15 cellular contexts compared by ENCODE assay signal in genomic region chr3:30492581-30493192, GRCh38.
DNase-seq lines count a peak whose midpoint lies in the region; ATAC-seq and TF ChIP-seq lines count a peak whose summit lies in the region.
"Had no signal": no experiment of that assay in that cellular context is flagged by ENCODE, and none has a peak within 500 bp of the region (broad histone marks: within the 10 kb centered on the region; RNA-seq: fewer than 3 reads in every experiment).

No MANE protein-coding gene starts in this region.

- no peak for TF ChIP-seq POLR2A in IMR-90 (IDR thresholded peaks at IDR 0.05; ENCODE audit: low read depth, low read length)

- dilution Hi-C loops in IMR-90 (cut with HindIII; ENCODE audit: low sequenced_read_pairs, unreplicated experiment) = no loop called here

- no peak for TF ChIP-seq RAD21 in IMR-90 (IDR thresholded peaks at IDR 0.05; ENCODE audit: low read length)

- POLR2A ChIA-PET in IMR-90 (lab: Charles Lee; ENCODE audit: unreplicated experiment) = no interaction called here

- in situ Hi-C loops in IMR-90 (cut with MboI; ENCODE audit: low sequenced_read_pairs) (no loop called here), KBM-7 (cut with MboI; ENCODE audit: low pct_unique_long_range_greater_than_20kb, low sequenced_read_pairs) (no loop called here)

- peak overlapping the region; percentile 44; the same call in 1 of the 2 replicates for H4K5ac ChIP-seq in IMR-90 (ENCODE audit: low read depth, low read length)

- H3K4me1 ChIP-seq in ACC112 (ENCODE audit: control insufficient read depth, insufficient read depth, low read length, unreplicated experiment) (peaks cover 54% of the 10 kb centered on the region), IMR-90 (ENCODE audit: control insufficient read depth, insufficient read depth, low read length) (peaks cover 16% of the 10 kb centered on the region), osteoblast (ENCODE audit: insufficient read depth, low read length) (peaks cover 50% of the 10 kb centered on the region)
- H3K4me1 ChIP-seq: body of pancreas, Caco-2 had no signal

- no peak overlapping the region for H3K9ac ChIP-seq in IMR-90 (ENCODE audit: low read depth, low read length)

- no peak overlapping the region; the same call in 1 of the 2 replicates for H3K23ac ChIP-seq in IMR-90 (ENCODE audit: low read depth, low read length)

- H3K56ac ChIP-seq in IMR-90 (ENCODE audit: extremely low read depth, insufficient read depth, low read length) = no peak overlapping the region

- no peaks in the 10 kb centered on the region for H3K9me1 ChIP-seq in IMR-90 (ENCODE audit: insufficient read depth, low read length)

- CTCF ChIA-PET in IMR-90 (lab: Yijun Ruan, JAX) = no interaction called here

- H3K4ac ChIP-seq in IMR-90 (ENCODE audit: low read depth, low read length) = peak overlapping the region; percentile 19; the same call in 1 of the 2 replicates

- no CpG with 5 or more reads among the region's 6 CpGs for WGBS in IMR-90 (ENCODE audit: extremely low coverage in 2 of 2, insufficient read length in 1 of 2), 2 experiments

- no peak overlapping the region for H2AK9ac ChIP-seq in IMR-90 (replicated peaks; ENCODE audit: low read depth, low read length, poor library complexity)

- H3K4me2 ChIP-seq in IMR-90 (ENCODE audit: low read depth, low read length) = peak overlapping the region; percentile 41; the same call in 1 of the 2 replicates
- H3K4me2 ChIP-seq in osteoblast (ENCODE audit: insufficient read depth, low read length) = peak overlapping the region; percentile 63

- H2BK15ac ChIP-seq in IMR-90 (ENCODE audit: low read depth, low read length) = peak overlapping the region; percentile 17; the same call in 2 of the 3 replicates

- H3K9me3 ChIP-seq in IMR-90 (ENCODE audit: control insufficient read depth, insufficient read depth, low read length) (no peaks in the 10 kb centered on the region), osteoblast (ENCODE audit: low read depth, low read length) (no peaks in the 10 kb centered on the region)
- H3K9me3 ChIP-seq: body of pancreas had no signal

- ATAC-seq in IMR-90 (ENCODE audit: low read depth) (no peak), HG03196 (IDR thresholded peaks at IDR 0.05; ENCODE audit: unreplicated experiment) (no peak)
- ATAC-seq: body of pancreas, left lung had no signal

- H2AK5ac ChIP-seq in IMR-90 (ENCODE audit: low read depth, low read length) = 0 out of 2 replicates have a peak overlapping the region, but pooled peaks have one; percentile 24

- H3K4me3 ChIP-seq in ACC112 (ENCODE audit: low read depth, low read length) = peak overlapping the region; percentile 4; the same call in 1 of the 2 replicates
- no peak overlapping the region for H3K4me3 ChIP-seq in IMR-90 (ENCODE audit: insufficient read depth, low read depth, low read length)
- H3K4me3 ChIP-seq in choroid plexus epithelial cell (ENCODE audit: low read depth, low read length) = no peak overlapping the region
- no peak overlapping the region for H3K4me3 ChIP-seq in osteoblast (ENCODE audit: insufficient read depth, low read length)
- H3K4me3 ChIP-seq: body of pancreas, left lung, stomach had no signal

- peak overlapping the region; percentile 70; the same call in 1 of the 2 replicates for H2BK120ac ChIP-seq in IMR-90 (ENCODE audit: low read depth, low read length)

- peak overlapping the region; percentile 81; the same call in 1 of the 2 replicates for H3K18ac ChIP-seq in IMR-90 (ENCODE audit: low read depth, low read length)

- DNase-seq in IMR-90 = peak; percentile 40
- DNase-seq in choroid plexus epithelial cell (ENCODE audit: low read depth) = peak; percentile 43
- peak; percentile 3 for DNase-seq in osteoblast (ENCODE audit: insufficient read length, low spot score, missing footprints)
- no peak for DNase-seq in SHP77 treated with DMSO at 0.1 percent for 48 hours (lab: John Stamatoyannopoulos, UW)
- no peak for DNase-seq in globus pallidus (ENCODE audit: low spot score)
- no peak for DNase-seq in KBM-7
- DNase-seq: activated CD4-positive, alpha-beta memory T cell treated with anti-CD3 and anti-CD28 coated beads for 36 hours; body of pancreas; Caco-2; left lung; NCI-H1436 treated with DMSO at 0.1 percent for 48 hours; NCI-H524; stomach had no signal

- H2BK5ac ChIP-seq in IMR-90 (ENCODE audit: low read depth, low read length, poor library complexity, severe bottlenecking) = peak overlapping the region; percentile 75

- H4K8ac ChIP-seq in IMR-90 (ENCODE audit: low read depth in 2 of 2, low read length in 2 of 2) = peak overlapping the region in 1 of 2 experiments; percentile 55; a peak in 2 of 4 replicates

- H4K20me1 ChIP-seq in IMR-90 (ENCODE audit: insufficient read depth, low read length) = no peaks in the 10 kb centered on the region
- no peaks in the 10 kb centered on the region for H4K20me1 ChIP-seq in osteoblast (ENCODE audit: insufficient read depth, low read length)

- BruUV-seq in IMR-90 (replicated peaks; lab: Mats Ljungman, UMichigan) = no TSS peak

- no peaks in the 10 kb centered on the region for H3K79me2 ChIP-seq in ACC112 (ENCODE audit: control insufficient read depth, insufficient read depth, low read length, unreplicated experiment)
- no peaks in the 10 kb centered on the region for H3K79me2 ChIP-seq in osteoblast (ENCODE audit: insufficient read depth, low read length)

- H3K36me3 ChIP-seq in ACC112 (ENCODE audit: insufficient read depth, low read length) (peaks cover 3% of the 10 kb centered on the region; the same call in 1 of the 2 replicates), IMR-90 (ENCODE audit: control insufficient read depth, insufficient read depth, low read length) (no peaks in the 10 kb centered on the region), osteoblast (ENCODE audit: insufficient read depth, low read length) (no peaks in the 10 kb centered on the region)
- H3K36me3 ChIP-seq: left lung, stomach had no signal

- intact Hi-C loops in IMR-90 (cut with micrococcal nuclease) = no loop called here

- H2BK20ac ChIP-seq in IMR-90 (ENCODE audit: low read depth, low read length) = peak overlapping the region; percentile 73; the same call in 1 of the 2 replicates

- H3K27me3 ChIP-seq in ACC112 (ENCODE audit: insufficient read depth, low read length) = no peaks in the 10 kb centered on the region
- no peaks in the 10 kb centered on the region for H3K27me3 ChIP-seq in IMR-90 (ENCODE audit: control insufficient read depth, insufficient read depth, low read length)
- no peaks in the 10 kb centered on the region for H3K27me3 ChIP-seq in osteoblast (ENCODE audit: insufficient read depth, low read length)
- H3K27me3 ChIP-seq: body of pancreas, left lung, stomach had no signal

- H3K79me1 ChIP-seq in IMR-90 (ENCODE audit: low read depth in 1 of 2, low read length in 2 of 2) = no peaks in the 10 kb centered on the region

- peak overlapping the region; percentile 32; the same call in 1 of the 2 replicates for H3K14ac ChIP-seq in IMR-90 (replicated peaks; ENCODE audit: low read depth, low read length)

- 0 out of 2 replicates have a peak overlapping the region, but pooled peaks have one; percentile 24 for H4K91ac ChIP-seq in IMR-90 (ENCODE audit: insufficient read depth, low read depth, low read length)

- H3K27ac ChIP-seq in ACC112 (ENCODE audit: low read depth, low read length) = peak overlapping the region; percentile 99
- no peak overlapping the region for H3K27ac ChIP-seq in IMR-90 (ENCODE audit: insufficient read depth, low read length)
- H3K27ac ChIP-seq in osteoblast (ENCODE audit: low read depth, low read length) = peak overlapping the region; percentile 70
- H3K27ac ChIP-seq: body of pancreas had no signal

- TF ChIP-seq CTCF in IMR-90 (conservative IDR thresholded peaks at IDR 0.05; ENCODE audit: low read depth, low read length) (no peak), choroid plexus epithelial cell (conservative IDR thresholded peaks at IDR 0.05; ENCODE audit: low read depth, low read length) (no peak), osteoblast (IDR thresholded peaks at IDR 0.05; ENCODE audit: extremely low read depth, low read depth, low read length) (no peak)

- H2AFZ ChIP-seq in ACC112 (ENCODE audit: low read length, unreplicated experiment) = peak overlapping the region; percentile 38
- no peak overlapping the region for H2AFZ ChIP-seq in IMR-90 (replicated peaks; ENCODE audit: low read length, poor library complexity)
- H2AFZ ChIP-seq in osteoblast (ENCODE audit: low read length) = peak overlapping the region; percentile 6

TF ChIP-seq in IMR-90, 13 proteins besides CTCF, POLR2A, EP300 and RAD21:
- TF ChIP-seq RCOR1 (IDR thresholded peaks at IDR 0.05; ENCODE audit: insufficient replicate concordance, low read length) (no peak), CEBPB (IDR thresholded peaks at IDR 0.05; ENCODE audit: low read depth, low read length) (peak; percentile 72)

Comparison
In these comparisons a context has a peak if more than half of its experiments do, and no peak if none do; other contexts are left out.
1. DNase-seq: peak in IMR-90 (single experiment), choroid plexus epithelial cell (single experiment) and osteoblast (single experiment); none in SHP77 treated with DMSO at 0.1 percent for 48 hours (single experiment), globus pallidus (single experiment) and KBM-7 (single experiment).